17 cellular contexts compared by ENCODE assay signal in the genomic region with DNA sequence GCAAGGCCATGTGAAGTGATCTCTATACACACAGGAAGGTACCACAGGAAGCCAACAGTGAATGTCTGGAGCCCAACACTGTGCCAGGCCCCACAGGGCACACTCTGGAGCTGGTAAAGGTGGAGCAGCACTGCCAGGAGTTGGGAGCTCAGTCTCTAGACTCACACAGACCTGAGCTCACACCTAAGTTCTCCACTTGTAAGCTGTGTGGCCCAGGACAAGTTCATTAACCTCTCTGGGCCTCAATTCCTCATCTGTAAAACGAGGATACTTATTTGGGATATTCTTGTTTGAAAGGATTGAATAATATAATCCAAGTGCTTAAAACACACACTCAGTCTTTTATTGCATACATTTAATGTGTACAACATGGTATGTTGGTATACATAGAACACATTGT.
DNase-seq lines count a peak whose midpoint lies in the region; ATAC-seq, FAIRE-seq and TF ChIP-seq lines count a peak whose summit lies in the region.
"Had no signal": no experiment of that assay in that cellular context is flagged by ENCODE, and none has a peak within 500 bp of the region (broad histone marks: within the 10 kb centered on the region; RNA-seq: fewer than 3 reads in every experiment).

No MANE protein-coding gene starts in this region.

- H3K4me3 ChIP-seq in HepG2 (replicated peaks in 1 of 3; ENCODE audit: insufficient read depth in 1 of 3, low read depth in 2 of 3, low read length in 3 of 3), result no peak overlapping the region
- H3K4me3 ChIP-seq in right lobe of liver, result no peak overlapping the region
- H3K4me3 ChIP-seq in HL-60 (replicated peaks; ENCODE audit: insufficient read depth, low read length), result no peak overlapping the region

- peaks cover 20% of the 10 kb centered on the region for H3K4me1 ChIP-seq in HepG2 (ENCODE audit: insufficient read depth, low read length)
- H3K4me1 ChIP-seq in right lobe of liver, result no peaks in the 10 kb centered on the region

- H3K36me3 ChIP-seq in HepG2 (replicated peaks in 1 of 2; ENCODE audit: control insufficient read depth in 1 of 2, insufficient read depth in 2 of 2, low read length in 2 of 2) (no peaks in the 10 kb centered on the region), right lobe of liver (no peaks in the 10 kb centered on the region)

- DNase-seq in HepG2 (ENCODE audit: low spot score) (no peak), right lobe of liver (no peak), HL-60 (ENCODE audit: low read depth in 1 of 2, low spot score in 1 of 2) (no peak)
- DNase-seq in effector memory CD8-positive, alpha-beta T cell, result no peak
- DNase-seq: MM.1S, NCI-H1092 treated with DMSO at 0.1 percent for 48 hours, NCI-H1694, NCI-H524, SHP77, SK-N-SH had no signal

- peak overlapping the region; percentile 18; the same call in 1 of the 2 replicates for H3K4me2 ChIP-seq in HepG2 (ENCODE audit: low read depth, low read length)
- H3K4me2 ChIP-seq: KMS-11, SK-N-SH had no signal

- peaks cover 4% of the 10 kb centered on the region for H3K36me3 Mint-ChIP-seq in effector memory CD8-positive, alpha-beta T cell (ENCODE audit: insufficient read depth)

- H3K27ac ChIP-seq in HepG2 (ENCODE audit: extremely low read length, insufficient read depth, low read length), result no peak overlapping the region
- H3K27ac ChIP-seq in right lobe of liver, result no peak overlapping the region
- H3K27ac ChIP-seq in HL-60 (replicated peaks), result peak overlapping the region; percentile 58
- H3K27ac ChIP-seq: KMS-11 had no signal

- H3K4me3 Mint-ChIP-seq in effector memory CD8-positive, alpha-beta T cell, result no peak overlapping the region

- no peaks in the 10 kb centered on the region for H3K27me3 ChIP-seq in HepG2 (ENCODE audit: control insufficient read depth in 1 of 2, insufficient read depth in 2 of 2, low read length in 2 of 2)
- no peaks in the 10 kb centered on the region for H3K27me3 ChIP-seq in right lobe of liver
- H3K27me3 ChIP-seq in HL-60 (ENCODE audit: insufficient read depth, poor library complexity, severe bottlenecking), result no peaks in the 10 kb centered on the region

- no peak for TF ChIP-seq RAD21 in HepG2 (CRISPR knock-in tag; IDR thresholded peaks at IDR 0.05)

- no peak for FAIRE-seq in HepG2 (lab: Jason Lieb, UNC)
- FAIRE-seq: A204.1, RCC 7860 had no signal

- no peak for TF ChIP-seq POLR2A in HepG2 (IDR thresholded peaks at IDR 0.05; ENCODE audit: insufficient read depth in 1 of 2, low read depth in 2 of 2, low read length in 2 of 2)
- no peak for TF ChIP-seq POLR2A in right lobe of liver (IDR thresholded peaks at IDR 0.05)

- POLR2A ChIA-PET in HepG2 (lab: Yijun Ruan, JAX), result no interaction called here

- peak overlapping the region; percentile 42 to 87 for H3K27ac Mint-ChIP-seq in effector memory CD8-positive, alpha-beta T cell

- no TSS peak for BruUV-seq in HepG2 (replicated peaks; lab: Mats Ljungman, UMichigan)

- peak overlapping the region; percentile 64 for H2AFZ ChIP-seq in HepG2 (ENCODE audit: low read length)

- WGBS in HepG2 (ENCODE audit: low lambda C conversion rate), result 7% methylated on average over 1 of the region's 1 CpG
- WGBS in right lobe of liver (ENCODE audit: insufficient coverage, low coverage, low lambda C conversion rate, missing lambda C conversion rate), result 45% methylated on average over 1 of the region's 1 CpG

- CTCF ChIA-PET in HepG2 (lab: Yijun Ruan, JAX; ENCODE audit: low intra/inter-chr PET ratio, low total read pairs), result no interaction called here

- TF ChIP-seq EP300 in HepG2 (IDR thresholded peaks at IDR 0.05; ENCODE audit: low read depth in 2 of 2, low read length in 2 of 2) (no peak), HepG2 (CRISPR knock-in tag; IDR thresholded peaks at IDR 0.05; ENCODE audit: borderline replicate concordance) (no peak)

- no peaks in the 10 kb centered on the region for H3K9me3 Mint-ChIP-seq in effector memory CD8-positive, alpha-beta T cell

- H3K79me2 ChIP-seq in HepG2 (ENCODE audit: insufficient read depth, low read length), result no peaks in the 10 kb centered on the region

- no peak overlapping the region for H3K9ac ChIP-seq in HepG2 (ENCODE audit: insufficient read depth, low read depth, low read length)
- H3K9ac ChIP-seq: KMS-11, SK-N-SH had no signal

- ATAC-seq in HepG2, result no peak
- no peak for ATAC-seq in right lobe of liver
- ATAC-seq in effector memory CD8-positive, alpha-beta T cell (replicated peaks), result no peak
- no peak for ATAC-seq in GM19035 (IDR thresholded peaks at IDR 0.05; ENCODE audit: unreplicated experiment)
- ATAC-seq in HG02588 (IDR thresholded peaks at IDR 0.05; ENCODE audit: unreplicated experiment), result no peak
- ATAC-seq in GM19455 (IDR thresholded peaks at IDR 0.05; ENCODE audit: unreplicated experiment), result no peak
- ATAC-seq: HCT116 had no signal

- H3K27me3 Mint-ChIP-seq in effector memory CD8-positive, alpha-beta T cell, result no peaks in the 10 kb centered on the region

- H3K9me3 ChIP-seq in HepG2 (ENCODE audit: low read length), result no peaks in the 10 kb centered on the region
- H3K9me3 ChIP-seq in right lobe of liver, result no peaks in the 10 kb centered on the region
- H3K9me3 ChIP-seq: SK-N-SH had no signal

- in situ Hi-C loops in HepG2 (cut with HindIII; ENCODE audit: extremely low pct_ligation_motif_present, low pct_unique_long_range_greater_than_20kb), result no loop called here

- intact Hi-C loops in HepG2 (cut with micrococcal nuclease; ENCODE audit: unreplicated experiment) (no loop called here), right lobe of liver (cut with DNase I) (no loop called here)

- peaks cover 19 to 30% of the 10 kb centered on the region in 2 donors for H3K4me1 Mint-ChIP-seq in effector memory CD8-positive, alpha-beta T cell (ENCODE audit: low read depth in 2 of 2)

- TF ChIP-seq CTCF in HepG2 (CRISPR knock-in tag; IDR thresholded peaks at IDR 0.05) (no peak), right lobe of liver (IDR thresholded peaks at IDR 0.05) (no peak), HL-60 (IDR thresholded peaks at IDR 0.05; ENCODE audit: insufficient read depth, low read length) (no peak)

- H4K20me1 ChIP-seq in HepG2 (ENCODE audit: insufficient read depth, low read length), result no peaks in the 10 kb centered on the region

TF ChIP-seq in HepG2, 621 proteins besides CTCF, POLR2A, EP300 and RAD21:
- TF ChIP-seq ZBTB20 (CRISPR knock-in tag; IDR thresholded peaks at IDR 0.05; ENCODE audit: borderline replicate concordance, low read depth) (no peak), ZNF768 (CRISPR knock-in tag; IDR thresholded peaks at IDR 0.05) (peak; percentile 86), ZNF614 (CRISPR knock-in tag; IDR thresholded peaks at IDR 0.05; ENCODE audit: borderline replicate concordance) (no peak), TOE1 (CRISPR knock-in tag; IDR thresholded peaks at IDR 0.05) (no peak), MZF1 (CRISPR knock-in tag; IDR thresholded peaks at IDR 0.05; ENCODE audit: borderline replicate concordance) (no peak), ZNF3 (CRISPR knock-in tag; IDR thresholded peaks at IDR 0.05) (no peak), DBP (CRISPR knock-in tag; IDR thresholded peaks at IDR 0.05; ENCODE audit: not compliant biosample characterization) (no peak), ZNF441 (CRISPR knock-in tag; IDR thresholded peaks at IDR 0.05; ENCODE audit: borderline replicate concordance) (no peak), AHR (CRISPR knock-in tag; IDR thresholded peaks at IDR 0.05) (no peak), SATB2 (CRISPR knock-in tag; IDR thresholded peaks at IDR 0.05) (no peak), ZMYM3 (CRISPR knock-in tag; IDR thresholded peaks at IDR 0.05) (peak; percentile 29; the same call in 1 of the 2 replicates)
- TF ChIP-seq, protein P1, sequence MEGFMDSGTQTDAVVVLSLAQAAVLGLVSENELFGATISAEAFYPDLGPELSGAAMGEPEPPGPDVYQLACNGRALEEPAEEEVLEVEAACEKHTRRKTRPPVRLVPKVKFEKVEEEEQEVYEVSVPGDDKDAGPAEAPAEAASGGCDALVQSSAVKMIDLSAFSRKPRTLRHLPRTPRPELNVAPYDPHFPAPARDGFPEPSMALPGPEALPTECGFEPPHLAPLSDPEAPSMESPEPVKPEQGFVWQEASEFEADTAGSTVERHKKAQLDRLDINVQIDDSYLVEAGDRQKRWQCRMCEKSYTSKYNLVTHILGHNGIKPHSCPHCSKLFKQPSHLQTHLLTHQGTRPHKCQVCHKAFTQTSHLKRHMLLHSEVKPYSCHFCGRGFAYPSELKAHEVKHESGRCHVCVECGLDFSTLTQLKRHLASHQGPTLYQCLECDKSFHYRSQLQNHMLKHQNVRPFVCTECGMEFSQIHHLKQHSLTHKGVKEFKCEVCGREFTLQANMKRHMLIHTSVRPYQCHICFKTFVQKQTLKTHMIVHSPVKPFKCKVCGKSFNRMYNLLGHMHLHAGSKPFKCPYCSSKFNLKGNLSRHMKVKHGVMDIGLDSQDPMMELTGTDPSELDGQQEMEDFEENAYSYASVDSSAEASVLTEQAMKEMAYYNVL (CRISPR knock-in tag; IDR thresholded peaks at IDR 0.05; ENCODE audit: borderline replicate concordance), result no peak
- TF ChIP-seq, protein P2, sequence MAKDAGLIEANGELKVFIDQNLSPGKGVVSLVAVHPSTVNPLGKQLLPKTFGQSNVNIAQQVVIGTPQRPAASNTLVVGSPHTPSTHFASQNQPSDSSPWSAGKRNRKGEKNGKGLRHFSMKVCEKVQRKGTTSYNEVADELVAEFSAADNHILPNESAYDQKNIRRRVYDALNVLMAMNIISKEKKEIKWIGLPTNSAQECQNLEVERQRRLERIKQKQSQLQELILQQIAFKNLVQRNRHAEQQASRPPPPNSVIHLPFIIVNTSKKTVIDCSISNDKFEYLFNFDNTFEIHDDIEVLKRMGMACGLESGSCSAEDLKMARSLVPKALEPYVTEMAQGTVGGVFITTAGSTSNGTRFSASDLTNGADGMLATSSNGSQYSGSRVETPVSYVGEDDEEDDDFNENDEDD (CRISPR knock-in tag; IDR thresholded peaks at IDR 0.05; ENCODE audit: borderline replicate concordance), result no peak
